In the genomic region with DNA sequence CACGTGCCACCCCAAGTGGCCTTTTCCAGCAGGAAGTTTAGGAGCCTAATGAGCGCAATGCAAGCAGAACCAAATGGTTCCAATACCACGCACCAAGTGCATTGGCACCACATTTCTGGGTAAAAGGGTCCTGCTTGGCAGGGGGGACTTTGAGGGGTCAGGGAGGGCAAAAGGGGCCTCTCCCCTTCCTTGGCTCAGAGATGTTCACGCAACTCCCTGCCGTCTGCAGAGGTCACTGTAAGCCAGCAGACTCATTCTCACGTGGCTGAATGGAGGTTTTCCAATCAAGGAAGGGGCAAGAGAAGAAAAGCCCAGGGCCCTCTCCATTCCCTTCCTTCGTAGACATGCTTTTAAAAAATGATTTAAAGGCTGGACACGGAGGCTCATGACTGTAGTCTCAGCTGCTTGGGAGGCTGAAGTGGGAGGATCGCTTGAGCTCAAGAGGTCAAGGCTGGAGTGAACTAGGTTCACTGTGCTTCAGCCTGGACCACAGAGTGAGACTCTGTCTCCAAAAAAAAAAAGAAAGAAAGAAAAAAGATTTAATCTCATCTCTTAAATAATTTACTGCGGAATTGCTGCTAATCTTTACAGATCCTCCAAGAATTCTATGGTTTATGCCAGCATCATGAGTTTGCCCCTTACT, we compare ENCODE assay signal across 9 cellular contexts.
A peak's percentile ranks its signal among the peaks of the same experiment; 100 is the strongest.
DNase-seq lines count a peak whose midpoint lies in the region; ATAC-seq and TF ChIP-seq lines count a peak whose summit lies in the region.
"Had no signal": no experiment of that assay in that cellular context is flagged by ENCODE, and none has a peak within 500 bp of the region (broad histone marks: within the 10 kb centered on the region; RNA-seq: fewer than 3 reads in every experiment).

No MANE protein-coding gene starts in this region.

- H3K9me3 ChIP-seq in MM.1S (replicated peaks; ENCODE audit: insufficient read depth, low read length) = no peaks in the 10 kb centered on the region
- H3K9me3 ChIP-seq: neutrophil had no signal

- H3F3A ChIP-seq in MM.1S (ENCODE audit: insufficient read depth, low read length) = peaks cover 17% of the 10 kb centered on the region; the same call in 1 of the 2 replicates

- no peak overlapping the region for H3K27ac ChIP-seq in MM.1S (ENCODE audit: low read length)
- H3K27ac ChIP-seq: neutrophil had no signal

- ATAC-seq in naive thymus-derived CD8-positive, alpha-beta T cell = no peak
- no peak for ATAC-seq in GM21447 (IDR thresholded peaks at IDR 0.05; ENCODE audit: unreplicated experiment)

- H3K27ac Mint-ChIP-seq in activated naive CD4-positive, alpha-beta T cell treated with anti-CD3 and anti-CD28 coated beads, Interleukin-2, amount 50 U/mL, for 24 hours = no peak overlapping the region
- H3K27ac Mint-ChIP-seq in naive thymus-derived CD8-positive, alpha-beta T cell = peak overlapping the region; percentile 48 to 85 (median 72)

- TF ChIP-seq CTCF in MM.1S (IDR thresholded peaks at IDR 0.05; ENCODE audit: low read length) = 0 out of 2 replicates have a peak, but pooled peaks have one; percentile 8

- no peaks in the 10 kb centered on the region for H3K36me3 Mint-ChIP-seq in activated naive CD4-positive, alpha-beta T cell treated with anti-CD3 and anti-CD28 coated beads, Interleukin-2, amount 50 U/mL, for 24 hours
- H3K36me3 Mint-ChIP-seq in naive thymus-derived CD8-positive, alpha-beta T cell = no peaks in the 10 kb centered on the region

- H3K9me2 ChIP-seq in MM.1S (replicated peaks; ENCODE audit: insufficient read depth, low read length) = no peaks in the 10 kb centered on the region

- no peaks in the 10 kb centered on the region for H3K9me3 Mint-ChIP-seq in activated naive CD4-positive, alpha-beta T cell treated with anti-CD3 and anti-CD28 coated beads, Interleukin-2, amount 50 U/mL, for 24 hours
- no peaks in the 10 kb centered on the region for H3K9me3 Mint-ChIP-seq in naive thymus-derived CD8-positive, alpha-beta T cell

- no peaks in the 10 kb centered on the region for H3K4me1 ChIP-seq in MM.1S (ENCODE audit: low read length)

- no peaks in the 10 kb centered on the region for H3K27me3 Mint-ChIP-seq in activated naive CD4-positive, alpha-beta T cell treated with anti-CD3 and anti-CD28 coated beads, Interleukin-2, amount 50 U/mL, for 24 hours
- no peaks in the 10 kb centered on the region for H3K27me3 Mint-ChIP-seq in naive thymus-derived CD8-positive, alpha-beta T cell

- H3K36me3 ChIP-seq in MM.1S (replicated peaks; ENCODE audit: insufficient read depth, low read length) = no peaks in the 10 kb centered on the region
- H3K36me3 ChIP-seq: neutrophil had no signal

- DNase-seq in DMS79 treated with DMSO at 0.1 percent for 48 hours (lab: John Stamatoyannopoulos, UW) (peak; percentile 10), DMS79 (lab: John Stamatoyannopoulos, UW) (no peak), MM.1S (no peak), NCI-H187 treated with DMSO at 0.1 percent for 48 hours (lab: John Stamatoyannopoulos, UW) (no peak), occipital lobe (lab: John Stamatoyannopoulos, UW) (no peak)
- DNase-seq in naive thymus-derived CD8-positive, alpha-beta T cell = peak in 2 of 10 donors; percentile 19 to 25

- H3K9ac ChIP-seq in MM.1S (ENCODE audit: low read length) = no peak overlapping the region

- no peaks in the 10 kb centered on the region for H4K20me1 ChIP-seq in MM.1S (ENCODE audit: insufficient read depth, low read length)

- H3K4me1 Mint-ChIP-seq in activated naive CD4-positive, alpha-beta T cell treated with anti-CD3 and anti-CD28 coated beads, Interleukin-2, amount 50 U/mL, for 24 hours = peaks cover 19% of the 10 kb centered on the region
- H3K4me1 Mint-ChIP-seq in naive thymus-derived CD8-positive, alpha-beta T cell = peaks cover 2 to 36% (median 18%) of the 10 kb centered on the region in 4 donors

- H3K27me3 ChIP-seq in MM.1S (replicated peaks; ENCODE audit: insufficient read depth, low read length) = no peaks in the 10 kb centered on the region

- no peak overlapping the region for H3K4me2 ChIP-seq in MM.1S (ENCODE audit: low read depth, low read length)

- no peak overlapping the region for H2AFZ ChIP-seq in MM.1S (ENCODE audit: low read length)

- peak overlapping the region; percentile 66 for H3K4me3 Mint-ChIP-seq in activated naive CD4-positive, alpha-beta T cell treated with anti-CD3 and anti-CD28 coated beads, Interleukin-2, amount 50 U/mL, for 24 hours
- peak overlapping the region in 9 of 10 donors; percentile 38 to 78 (median 61) for H3K4me3 Mint-ChIP-seq in naive thymus-derived CD8-positive, alpha-beta T cell

- POLR2A ChIA-PET in naive thymus-derived CD8-positive, alpha-beta T cell (lab: Charles Lee) = interaction anchor here (0.7 to 3.9 kb wide), 3 partner anchors 78 to 376 kb away, joined by 3 to 45 read pairs (median 12); a partner anchor contains a TSS

- H3K4me3 ChIP-seq in MM.1S (ENCODE audit: low read length) = no peak overlapping the region

- no peaks in the 10 kb centered on the region for H3K79me2 ChIP-seq in MM.1S (ENCODE audit: low read length)
